In the genomic region with DNA sequence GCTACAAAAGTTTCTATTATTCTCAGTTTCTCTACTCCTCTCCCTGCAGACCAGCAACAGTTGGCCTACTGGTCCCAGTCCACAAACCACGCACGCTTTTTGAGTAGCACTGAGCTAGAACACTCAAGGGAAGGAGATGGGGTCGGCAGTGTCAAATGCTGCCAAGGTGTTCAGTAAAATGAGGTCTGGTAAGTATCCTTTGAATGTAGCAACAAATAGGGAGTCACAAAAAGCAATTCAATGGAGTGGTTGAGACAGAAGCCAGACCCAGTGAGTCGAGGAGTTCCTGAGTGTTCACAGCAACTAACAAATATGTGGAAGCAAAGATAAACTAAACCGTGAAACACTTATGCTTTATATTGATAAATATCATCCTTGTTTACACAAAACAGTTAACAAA, we compare ENCODE assay signal across 29 cellular contexts.
"Had no signal": no experiment of that assay in that cellular context is flagged by ENCODE, and none has a peak within 500 bp of the region (broad histone marks: within the 10 kb centered on the region; RNA-seq: fewer than 3 reads in every experiment).

No MANE protein-coding gene starts in this region.

- H3K36me3 Mint-ChIP-seq: activated naive CD4-positive, alpha-beta T cell treated with anti-CD3 and anti-CD28 coated beads, Interleukin-2, amount 50 U/mL, for 72 hours had no signal

- ATAC-seq: activated CD8-positive, alpha-beta T cell treated with anti-CD3 and anti-CD28 coated beads, Interleukin-2, amount 10 ng/mL, durations not matched to agents 7 days and 5 days; activated naive CD4-positive, alpha-beta T cell treated with anti-CD3 and anti-CD28 coated beads, Interleukin-2, amount 50 U/mL, for 72 hours; body of pancreas had no signal

- H3K4me3 Mint-ChIP-seq: activated CD4-positive, alpha-beta T cell treated with anti-CD3 and anti-CD28 coated beads, Interleukin-2, amount 10 ng/mL, durations not matched to agents 24 days and 14 days; activated CD8-positive, alpha-beta T cell treated with anti-CD3 and anti-CD28 coated beads, Interleukin-2, amount 10 ng/mL, durations not matched to agents 7 days and 5 days; activated naive CD4-positive, alpha-beta T cell treated with anti-CD3 and anti-CD28 coated beads for 36 hours; activated T-cell treated with anti-CD3 and anti-CD28 coated beads, Interleukin-2, amount 50 U/mL, for 24 hours; T-helper 1 cell treated with Interleukin-12 subunit alpha and Interleukin-12 subunit beta and Interleukin-4 antibody, amounts not matched to agents 30 μg/mL and 1 μg/mL, for 36 hours; T-helper 2 cell treated with Interferon-gamma antibody and Interleukin-4, amounts not matched to agents 5 μg/mL and 100 μg/mL, for 36 hours had no signal

- H3K27me3 ChIP-seq: body of pancreas, MG63 had no signal

- DNase-seq: activated CD4-positive, alpha-beta T cell treated with anti-CD3 and anti-CD28 coated beads, Interleukin-2, amount 10 ng/mL, durations not matched to agents 24 days and 14 days; activated CD4-positive, alpha-beta T cell treated with anti-CD3 and anti-CD28 coated beads, Interleukin-2, amount 50 U/mL, for 48 hours; activated CD8-positive, alpha-beta T cell treated with anti-CD3 and anti-CD28 coated beads, Interleukin-2, amount 10 ng/mL, durations not matched to agents 7 days and 5 days; activated gamma-delta T cell treated with Interleukin-2 at 50 U/mL for 16 hours; activated naive CD4-positive, alpha-beta T cell treated with anti-CD3 and anti-CD28 coated beads for 36 hours; activated T-cell treated with anti-CD3 and anti-CD28 coated beads, Interleukin-2, amount 50 U/mL, for 24 hours; adrenal gland; body of pancreas; cerebellar nuclear complex; Kasumi-1; KBM-7; MG63; MV-4-11; NCI-H1092; NCI-H1436 treated with DMSO at 0.1 percent for 48 hours; NCI-H1694 treated with DMSO at 0.1 percent for 48 hours; NCI-H2029; NCI-H2171 treated with DMSO at 0.1 percent for 48 hours; NCI-H2227 treated with DMSO at 0.1 percent for 48 hours; NCI-H524 treated with DMSO at 0.1 percent for 48 hours; NCI-H748 treated with DMSO at 0.1 percent for 48 hours; PC-9; Right ventricle myocardium superior had no signal

- H3K4me2 ChIP-seq: PC-9 had no signal

- H3K4me3 ChIP-seq: adrenal gland, body of pancreas, breast epithelium, MG63, PC-9, SK-N-MC had no signal

- H3K9me3 Mint-ChIP-seq: activated CD4-positive, alpha-beta T cell treated with anti-CD3 and anti-CD28 coated beads, Interleukin-2, amount 10 ng/mL, durations not matched to agents 24 days and 14 days; activated naive CD4-positive, alpha-beta T cell treated with anti-CD3 and anti-CD28 coated beads for 36 hours; activated naive CD4-positive, alpha-beta T cell treated with anti-CD3 and anti-CD28 coated beads, Interleukin-2, amount 50 U/mL, for 72 hours; activated T-cell treated with anti-CD3 and anti-CD28 coated beads, Interleukin-2, amount 50 U/mL, for 24 hours; T-helper 1 cell treated with Interleukin-12 subunit alpha and Interleukin-12 subunit beta and Interleukin-4 antibody, amounts not matched to agents 30 μg/mL and 1 μg/mL, for 36 hours; T-helper 2 cell treated with Interferon-gamma antibody and Interleukin-4, amounts not matched to agents 5 μg/mL and 100 μg/mL, for 36 hours had no signal

- H3K27ac Mint-ChIP-seq: activated CD4-positive, alpha-beta T cell treated with anti-CD3 and anti-CD28 coated beads, Interleukin-2, amount 10 ng/mL, durations not matched to agents 24 days and 14 days; activated CD8-positive, alpha-beta T cell treated with anti-CD3 and anti-CD28 coated beads, Interleukin-2, amount 10 ng/mL, durations not matched to agents 7 days and 5 days; activated naive CD4-positive, alpha-beta T cell treated with anti-CD3 and anti-CD28 coated beads for 36 hours; activated naive CD4-positive, alpha-beta T cell treated with anti-CD3 and anti-CD28 coated beads, Interleukin-2, amount 50 U/mL, for 72 hours; activated T-cell treated with anti-CD3 and anti-CD28 coated beads, Interleukin-2, amount 50 U/mL, for 24 hours; T-helper 1 cell treated with Interleukin-12 subunit alpha and Interleukin-12 subunit beta and Interleukin-4 antibody, amounts not matched to agents 30 μg/mL and 1 μg/mL, for 36 hours; T-helper 2 cell treated with Interferon-gamma antibody and Interleukin-4, amounts not matched to agents 5 μg/mL and 100 μg/mL, for 36 hours had no signal

- H3K27ac ChIP-seq: adrenal gland, body of pancreas, breast epithelium, PC-9, SK-N-MC had no signal

- FAIRE-seq: TTC549 had no signal

- H2AFZ ChIP-seq: PC-9 had no signal

- H3K9me3 ChIP-seq: adrenal gland, body of pancreas, breast epithelium, MG63 had no signal

- H3K27me3 Mint-ChIP-seq: activated CD4-positive, alpha-beta T cell treated with anti-CD3 and anti-CD28 coated beads, Interleukin-2, amount 10 ng/mL, durations not matched to agents 24 days and 14 days had no signal

- H3K36me3 ChIP-seq: adrenal gland, breast epithelium, MG63 had no signal

- H3K4me1 ChIP-seq: adrenal gland, body of pancreas, breast epithelium had no signal
